ENCODE assay signal across 8 cellular contexts in the genomic region with DNA sequence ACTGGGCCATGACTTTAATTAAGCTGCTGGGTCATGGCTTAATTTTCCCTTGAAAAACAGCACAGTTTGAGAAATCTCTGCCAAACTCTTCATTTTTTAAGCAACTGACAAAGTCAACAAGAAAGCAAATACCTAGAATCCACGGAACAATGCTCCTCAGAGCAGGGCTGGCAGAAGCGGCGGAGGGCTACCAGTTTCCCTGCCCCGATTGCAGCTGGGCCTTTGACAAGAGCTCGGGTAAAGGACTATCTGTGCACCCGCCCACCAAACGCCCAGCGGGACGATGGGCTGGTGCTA. TPM values are rescaled to one million over a fixed set of nuclear protein-coding genes. Genes with fewer than 3 reads are reported as not detected.
DNase-seq lines count a peak whose midpoint lies in the region; ATAC-seq, FAIRE-seq and TF ChIP-seq lines count a peak whose summit lies in the region.

No MANE protein-coding gene starts in this region.

- H3K4me1 Mint-ChIP-seq in CD4-positive, CD25-positive, alpha-beta regulatory T cell: peaks cover 0 to 9% (median 8%) of the 10 kb centered on the region in 4 donors
- peaks cover 12 to 18% (median 17%) of the 10 kb centered on the region in 3 donors for H3K4me1 Mint-ChIP-seq in IgD-negative memory B cell

- FAIRE-seq in H54 (lab: Jason Lieb, UNC): no peak

- no peak overlapping the region for H3K27ac Mint-ChIP-seq in CD4-positive, CD25-positive, alpha-beta regulatory T cell
- H3K27ac Mint-ChIP-seq in IgD-negative memory B cell: peak overlapping the region; percentile 57 to 88 (median 83)

- peaks cover 58% of the 10 kb centered on the region for H3K27me3 Mint-ChIP-seq in CD4-positive, CD25-positive, alpha-beta regulatory T cell
- H3K27me3 Mint-ChIP-seq in IgD-negative memory B cell: no peaks in the 10 kb centered on the region

- ATAC-seq in CD4-positive, CD25-positive, alpha-beta regulatory T cell (ENCODE audit: low read depth in 2 of 2): peak in 1 of 2 donors; percentile 12
- no peak for ATAC-seq in HG02852 (IDR thresholded peaks at IDR 0.05; ENCODE audit: unreplicated experiment)

- peak overlapping the region in 3 of 4 donors; percentile 41 to 67 (median 54) for H3K4me3 Mint-ChIP-seq in CD4-positive, CD25-positive, alpha-beta regulatory T cell
- H3K4me3 Mint-ChIP-seq in IgD-negative memory B cell: peak overlapping the region; percentile 93 to 96 (median 94)

- no peak for TF ChIP-seq POLR2A in H54 (IDR thresholded peaks at IDR 0.05; ENCODE audit: low read depth, low read length)

- H3K4me3 ChIP-seq in CD4-positive, CD25-positive, alpha-beta regulatory T cell (ENCODE audit: low read depth, low read length): no peak overlapping the region
- peak overlapping the region; percentile 72 for H3K4me3 ChIP-seq in mesodermal cell (ENCODE audit: extremely low read depth, insufficient read depth, low read length, poor library complexity, severe bottlenecking)

- H3K27ac ChIP-seq in CD4-positive, CD25-positive, alpha-beta regulatory T cell (ENCODE audit: insufficient read depth, low read length, poor library complexity, severe bottlenecking): no peak overlapping the region
- peak overlapping the region; percentile 93 for H3K27ac ChIP-seq in mesodermal cell (ENCODE audit: low read depth, low read length, severe bottlenecking)

- H3K36me3 Mint-ChIP-seq in CD4-positive, CD25-positive, alpha-beta regulatory T cell: no peaks in the 10 kb centered on the region
- no peaks in the 10 kb centered on the region for H3K36me3 Mint-ChIP-seq in IgD-negative memory B cell

- peaks cover 19% of the 10 kb centered on the region for H3K27me3 ChIP-seq in CD4-positive, CD25-positive, alpha-beta regulatory T cell (ENCODE audit: control insufficient read depth, insufficient read depth, low read length)

- H3K9me3 Mint-ChIP-seq in CD4-positive, CD25-positive, alpha-beta regulatory T cell: peaks cover 0 to 8% (median 0%) of the 10 kb centered on the region in 7 donors
- no peaks in the 10 kb centered on the region for H3K9me3 Mint-ChIP-seq in IgD-negative memory B cell

- 0% methylated on average over 8 to 9 of the region's 9 CpGs for WGBS in mesodermal cell (ENCODE audit: insufficient coverage in 2 of 2), 2 experiments

- DNase-seq in CD4-positive, CD25-positive, alpha-beta regulatory T cell: no peak
- peak; percentile 51 for DNase-seq in cerebellar cortex (ENCODE audit: low spot score)
- DNase-seq in A172 (ENCODE audit: low spot score): no peak
- DNase-seq in superior temporal gyrus (ENCODE audit: extremely low spot score): no peak
- DNase-seq in H54 (ENCODE audit: insufficient read length, low spot score): no peak

- H3K36me3 ChIP-seq in CD4-positive, CD25-positive, alpha-beta regulatory T cell (ENCODE audit: control insufficient read depth, insufficient read depth, low read length): no peaks in the 10 kb centered on the region
- no peaks in the 10 kb centered on the region for H3K36me3 ChIP-seq in mesodermal cell (ENCODE audit: control insufficient read depth, insufficient read depth, low read length)

- peaks cover 12% of the 10 kb centered on the region for H3K4me1 ChIP-seq in CD4-positive, CD25-positive, alpha-beta regulatory T cell (ENCODE audit: control insufficient read depth, insufficient read depth, low read length, poor library complexity, severe bottlenecking)
- H3K4me1 ChIP-seq in mesodermal cell (ENCODE audit: control insufficient read depth, insufficient read depth, low read length, poor library complexity, severe bottlenecking): peaks cover 15% of the 10 kb centered on the region

- no peaks in the 10 kb centered on the region for H3K9me3 ChIP-seq in CD4-positive, CD25-positive, alpha-beta regulatory T cell (ENCODE audit: control insufficient read depth in 2 of 2, low read length in 2 of 2)
- no peaks in the 10 kb centered on the region for H3K9me3 ChIP-seq in mesodermal cell (ENCODE audit: control insufficient read depth, low read length)

RNA-seq across cellular contexts. Expression of a gene that starts 1.2 kb away (rescaled TPM):
- 0.67 TPM for total RNA-seq in CD4-positive, CD25-positive, alpha-beta regulatory T cell
- not detected for polyA plus RNA-seq in CD4-positive, CD25-positive, alpha-beta regulatory T cell
- 2.3 TPM for polyA plus RNA-seq in IgD-negative memory B cell
- polyA plus RNA-seq in mesodermal cell (2013, experiment 1 of 2): 58.4 TPM
- 63.8 TPM for polyA plus RNA-seq in mesodermal cell (2013, experiment 2 of 2)
- total RNA-seq in A172 (2014; rRNA removed; shearing (Covaris generic)): 55.2 and 63.9 TPM in 2 replicates

Comparison
In these comparisons a context has a peak if more than half of its experiments do, and no peak if none do; other contexts are left out.
1. H3K27ac Mint-ChIP-seq: peak in IgD-negative memory B cell (3 of 3); none in CD4-positive, CD25-positive, alpha-beta regulatory T cell (0 of 3).
2. RNA of a gene that starts 1.2 kb away (total RNA-seq): 55.2 to 63.9 TPM in A172; 0.67 TPM in CD4-positive, CD25-positive, alpha-beta regulatory T cell (single experiment); every median in the first group is over 10 times any median in the second.